Comparison of ENCODE assay signal across 16 cellular contexts in genomic region chr9:86586144-86586494, GRCh38.
DNase-seq lines count a peak whose midpoint lies in the region; ATAC-seq and TF ChIP-seq lines count a peak whose summit lies in the region.
"Had no signal": no experiment of that assay in that cellular context is flagged by ENCODE, and none has a peak within 500 bp of the region (broad histone marks: within the 10 kb centered on the region; RNA-seq: fewer than 3 reads in every experiment).

No MANE protein-coding gene starts in this region.

- H2AFZ ChIP-seq in H9 (ENCODE audit: low read length) = no peak overlapping the region

- no peaks in the 10 kb centered on the region for H3K23me2 ChIP-seq in H9 (ENCODE audit: insufficient read length, low read depth, low read length, poor library complexity, severe bottlenecking)

- no peaks in the 10 kb centered on the region for H3K9me3 Mint-ChIP-seq in activated CD4-positive, alpha-beta T cell treated with anti-CD3 and anti-CD28 coated beads, Interleukin-2, amount 10 ng/mL, durations not matched to agents 24 days and 14 days
- H3K9me3 Mint-ChIP-seq in H9 = no peaks in the 10 kb centered on the region
- H3K9me3 Mint-ChIP-seq: activated T-cell treated with anti-CD3 and anti-CD28 coated beads, Interleukin-2, amount 50 U/mL, for 24 hours had no signal

- no peak overlapping the region for H2BK12ac ChIP-seq in H9 (ENCODE audit: insufficient read length, low read depth, low read length)

- H3K79me2 ChIP-seq in H9 (ENCODE audit: insufficient read depth, low read length) = no peaks in the 10 kb centered on the region

- H3T11ph ChIP-seq in H9 (ENCODE audit: low read length) = no peak overlapping the region

- no peak overlapping the region for H4K8ac ChIP-seq in H9 (replicated peaks; ENCODE audit: insufficient read length, low read depth, low read length)

- H3K27ac ChIP-seq in muscle layer of colon (ENCODE audit: low read depth, low read length) = peak overlapping the region; percentile 37
- peak overlapping the region; percentile 52 for H3K27ac ChIP-seq in suprapubic skin
- H3K27ac ChIP-seq in left lung = peak overlapping the region in 1 of 2 donors; percentile 13
- H3K27ac ChIP-seq in H9 (ENCODE audit: insufficient read length, low read depth, low read length) = no peak overlapping the region

- H3K9me3 ChIP-seq in muscle layer of colon (ENCODE audit: low read length) = no peaks in the 10 kb centered on the region
- H3K9me3 ChIP-seq in suprapubic skin = no peaks in the 10 kb centered on the region
- H3K9me3 ChIP-seq in left lung = no peaks in the 10 kb centered on the region
- H3K9me3 ChIP-seq in H9 (ENCODE audit: control insufficient read depth, low read depth, low read length) = no peaks in the 10 kb centered on the region
- H3K9me3 ChIP-seq: ovary, upper lobe of left lung had no signal

- intact Hi-C loops in activated CD4-positive, alpha-beta T cell treated with anti-CD3 and anti-CD28 coated beads, Interleukin-2, amount 10 ng/mL, durations not matched to agents 24 days and 14 days (cut with micrococcal nuclease) = no loop called here
- intact Hi-C loops in left lung (cut with DNase I) = no loop called here

- H3K36me3 ChIP-seq in muscle layer of colon (ENCODE audit: insufficient read depth, low read length) (no peaks in the 10 kb centered on the region), suprapubic skin (no peaks in the 10 kb centered on the region), left lung (no peaks in the 10 kb centered on the region)
- H3K36me3 ChIP-seq: ovary, upper lobe of left lung had no signal

- in situ Hi-C loops in astrocyte of the spinal cord (cut with HindIII; ENCODE audit: low sequenced_read_pairs) = no loop called here

- H4K20me1 ChIP-seq in H9 (ENCODE audit: control insufficient read depth, insufficient read depth, insufficient read length) = no peaks in the 10 kb centered on the region

- no peak overlapping the region for H3K56ac ChIP-seq in H9 (ENCODE audit: insufficient read length, low read depth, low read length)

- H2BK120ac ChIP-seq in H9 (ENCODE audit: low read depth, low read length, poor library complexity, severe bottlenecking) = no peak overlapping the region

- H2BK15ac ChIP-seq in H9 (ENCODE audit: low read depth, low read length) = no peak overlapping the region

- H3K18ac ChIP-seq in H9 (ENCODE audit: insufficient read length, low read depth, low read length) = no peak overlapping the region

- no peak overlapping the region for H3K4me2 ChIP-seq in H9 (ENCODE audit: insufficient read depth, insufficient read length, low read length)

- no peaks in the 10 kb centered on the region for H3K36me3 Mint-ChIP-seq in activated CD4-positive, alpha-beta T cell treated with anti-CD3 and anti-CD28 coated beads, Interleukin-2, amount 10 ng/mL, durations not matched to agents 24 days and 14 days (ENCODE audit: low read depth)
- no peaks in the 10 kb centered on the region for H3K36me3 Mint-ChIP-seq in H9 (ENCODE audit: insufficient read depth in 1 of 3, low read depth in 3 of 3)

- peaks cover 3% of the 10 kb centered on the region for H3K4me1 Mint-ChIP-seq in activated CD4-positive, alpha-beta T cell treated with anti-CD3 and anti-CD28 coated beads, Interleukin-2, amount 10 ng/mL, durations not matched to agents 24 days and 14 days
- peaks cover 0 to 8% of the 10 kb centered on the region in 2 experiments; a peak in 2 of 4 replicates for H3K4me1 Mint-ChIP-seq in H9

- TF ChIP-seq EP300 in suprapubic skin (IDR thresholded peaks at IDR 0.05) = no peak

- no peak overlapping the region for H3K14ac ChIP-seq in H9 (ENCODE audit: insufficient read depth, low read length)

- H3K4me3 Mint-ChIP-seq in activated CD4-positive, alpha-beta T cell treated with anti-CD3 and anti-CD28 coated beads, Interleukin-2, amount 10 ng/mL, durations not matched to agents 24 days and 14 days = peak overlapping the region; percentile 11
- H3K4me3 Mint-ChIP-seq in H9 = no peak overlapping the region
- H3K4me3 Mint-ChIP-seq: activated T-cell treated with anti-CD3 and anti-CD28 coated beads, Interleukin-2, amount 50 U/mL, for 24 hours had no signal

- H3K27me3 ChIP-seq in muscle layer of colon (ENCODE audit: control insufficient read depth in 1 of 2, insufficient read depth in 2 of 2, low read length in 2 of 2) = no peaks in the 10 kb centered on the region
- H3K27me3 ChIP-seq in suprapubic skin = no peaks in the 10 kb centered on the region
- no peaks in the 10 kb centered on the region for H3K27me3 ChIP-seq in left lung
- H3K27me3 ChIP-seq in H9 (ENCODE audit: insufficient read depth, low read length) = no peaks in the 10 kb centered on the region
- H3K27me3 ChIP-seq: ovary, upper lobe of left lung had no signal

- H2AK5ac ChIP-seq in H9 (ENCODE audit: insufficient read length, low read length) = no peak overlapping the region

- ATAC-seq in left lung (no peak), HG03342 (IDR thresholded peaks at IDR 0.05; ENCODE audit: unreplicated experiment) (no peak)

- H3K27me3 Mint-ChIP-seq in activated CD4-positive, alpha-beta T cell treated with anti-CD3 and anti-CD28 coated beads, Interleukin-2, amount 10 ng/mL, durations not matched to agents 24 days and 14 days = peaks cover 2% of the 10 kb centered on the region
- H3K27me3 Mint-ChIP-seq in H9 (ENCODE audit: low read depth) = peaks cover 2% of the 10 kb centered on the region

- H2BK20ac ChIP-seq in H9 (ENCODE audit: low read depth, low read length, poor library complexity, severe bottlenecking) = no peak overlapping the region

- no peak overlapping the region for H3K27ac Mint-ChIP-seq in activated CD4-positive, alpha-beta T cell treated with anti-CD3 and anti-CD28 coated beads, Interleukin-2, amount 10 ng/mL, durations not matched to agents 24 days and 14 days
- no peak overlapping the region for H3K27ac Mint-ChIP-seq in H9
- H3K27ac Mint-ChIP-seq: activated T-cell treated with anti-CD3 and anti-CD28 coated beads, Interleukin-2, amount 50 U/mL, for 24 hours had no signal

- no peak overlapping the region for H4K5ac ChIP-seq in H9 (ENCODE audit: insufficient read length, low read depth, low read length)

- no peak overlapping the region for H3K23ac ChIP-seq in H9 (ENCODE audit: insufficient read length, low read depth, low read length)

- TF ChIP-seq POLR2A in suprapubic skin (IDR thresholded peaks at IDR 0.05) = no peak

- TF ChIP-seq CTCF in astrocyte of the spinal cord (IDR thresholded peaks at IDR 0.05; ENCODE audit: low read depth, low read length) (no peak), suprapubic skin (IDR thresholded peaks at IDR 0.05) (no peak), left lung (IDR thresholded peaks at IDR 0.05) (no peak), H9 (conservative IDR thresholded peaks at IDR 0.05) (no peak)

- peak overlapping the region; percentile 12 for H3K4me3 ChIP-seq in astrocyte of the spinal cord (ENCODE audit: low read depth, low read length)
- H3K4me3 ChIP-seq in muscle layer of colon (ENCODE audit: low read depth in 1 of 2, low read length in 2 of 2) = no peak overlapping the region
- H3K4me3 ChIP-seq in suprapubic skin = no peak overlapping the region
- no peak overlapping the region for H3K4me3 ChIP-seq in left lung

- H3K4me1 ChIP-seq in muscle layer of colon (ENCODE audit: insufficient read depth, low read length) = peaks cover 15% of the 10 kb centered on the region
- peaks cover 8% of the 10 kb centered on the region for H3K4me1 ChIP-seq in suprapubic skin
- H3K4me1 ChIP-seq in left lung = no peaks in the 10 kb centered on the region
- H3K4me1 ChIP-seq in H9 (ENCODE audit: insufficient read depth, low read length) = no peaks in the 10 kb centered on the region

- H3K9ac ChIP-seq in muscle layer of colon (ENCODE audit: low read length) (no peak overlapping the region), H9 (ENCODE audit: extremely low read depth, insufficient read length, low read length) (no peak overlapping the region)

- H3K4ac ChIP-seq in H9 (ENCODE audit: low read depth, low read length) = no peak overlapping the region

- no peak for DNase-seq in activated CD4-positive, alpha-beta T cell treated with anti-CD3 and anti-CD28 coated beads, Interleukin-2, amount 10 ng/mL, durations not matched to agents 24 days and 14 days
- no peak for DNase-seq in activated CD4-positive, alpha-beta T cell treated with anti-CD3 and anti-CD28 coated beads for 4 hours
- DNase-seq in astrocyte of the spinal cord (ENCODE audit: low read depth, low spot score) = no peak
- no peak for DNase-seq in suprapubic skin (ENCODE audit: low spot score in 2 of 2)
- DNase-seq in left lung = no peak
- DNase-seq in H9 = no peak
- DNase-seq: activated CD4-positive, CD25-positive, alpha-beta regulatory T cell treated with anti-CD3 and anti-CD28 coated beads, Interleukin-2, amount 50 U/mL, for 72 hours; activated T-cell treated with anti-CD3 and anti-CD28 coated beads, Interleukin-2, amount 50 U/mL, for 24 hours; cortex of kidney; NCI-H187; NCI-H510A treated with DMSO at 0.1 percent for 48 hours; ovary; SW 1271; upper lobe of left lung had no signal

- H2BK5ac ChIP-seq in H9 (ENCODE audit: insufficient read length, low read length) = no peak overlapping the region

- no peaks in the 10 kb centered on the region for H3K79me1 ChIP-seq in H9 (ENCODE audit: insufficient read depth, low read depth, low read length, poor library complexity, severe bottlenecking)

- H4K91ac ChIP-seq in H9 (ENCODE audit: insufficient read length, low read depth, low read length) = no peak overlapping the region
